Comparison of ENCODE assay signal across 21 cellular contexts in genomic region chr9:78188594-78188993, GRCh38.
"Had no signal": no experiment of that assay in that cellular context is flagged by ENCODE, and none has a peak within 500 bp of the region (broad histone marks: within the 10 kb centered on the region; RNA-seq: fewer than 3 reads in every experiment).

No MANE protein-coding gene starts in this region.

- H3K27me3 ChIP-seq: body of pancreas, MG63 had no signal

- H3K36me3 ChIP-seq: MG63 had no signal

- H3K4me3 ChIP-seq: body of pancreas, MG63 had no signal

- ATAC-seq: activated CD8-positive, alpha-beta T cell treated with anti-CD3 and anti-CD28 coated beads for 36 hours; activated T-cell treated with anti-CD3 and anti-CD28 coated beads, Interleukin-2, amount 50 U/mL, for 72 hours; body of pancreas; PC-3; T-cell had no signal

- H3K27ac ChIP-seq: VCaP had no signal

- H3K9me3 ChIP-seq: body of pancreas, MG63 had no signal

- DNase-seq: activated CD4-positive, alpha-beta T cell treated with anti-CD3 and anti-CD28 coated beads for 4 hours; activated CD4-positive, CD25-positive, alpha-beta regulatory T cell; activated CD8-positive, alpha-beta memory T cell treated with anti-CD3 and anti-CD28 coated beads, Interleukin-2, amount 50 U/mL, for 4 hours; activated CD8-positive, alpha-beta T cell treated with anti-CD3 and anti-CD28 coated beads for 36 hours; activated T-cell treated with anti-CD3 and anti-CD28 coated beads, Interleukin-2, amount 50 U/mL, for 72 hours; aorta; body of pancreas; MG63; NCI-H1092 treated with DMSO at 0.1 percent for 48 hours; NCI-H1417 treated with DMSO at 0.1 percent for 48 hours; NCI-H1694; NCI-H2029; NCI-H2107; NCI-H510A treated with DMSO at 0.1 percent for 48 hours; NCI-H69; PC-3; SHP77 treated with DMSO at 0.1 percent for 48 hours; T-cell; T-helper 2 cell; T1000 had no signal

- H3K4me1 ChIP-seq: body of pancreas had no signal
